In the genomic region with DNA sequence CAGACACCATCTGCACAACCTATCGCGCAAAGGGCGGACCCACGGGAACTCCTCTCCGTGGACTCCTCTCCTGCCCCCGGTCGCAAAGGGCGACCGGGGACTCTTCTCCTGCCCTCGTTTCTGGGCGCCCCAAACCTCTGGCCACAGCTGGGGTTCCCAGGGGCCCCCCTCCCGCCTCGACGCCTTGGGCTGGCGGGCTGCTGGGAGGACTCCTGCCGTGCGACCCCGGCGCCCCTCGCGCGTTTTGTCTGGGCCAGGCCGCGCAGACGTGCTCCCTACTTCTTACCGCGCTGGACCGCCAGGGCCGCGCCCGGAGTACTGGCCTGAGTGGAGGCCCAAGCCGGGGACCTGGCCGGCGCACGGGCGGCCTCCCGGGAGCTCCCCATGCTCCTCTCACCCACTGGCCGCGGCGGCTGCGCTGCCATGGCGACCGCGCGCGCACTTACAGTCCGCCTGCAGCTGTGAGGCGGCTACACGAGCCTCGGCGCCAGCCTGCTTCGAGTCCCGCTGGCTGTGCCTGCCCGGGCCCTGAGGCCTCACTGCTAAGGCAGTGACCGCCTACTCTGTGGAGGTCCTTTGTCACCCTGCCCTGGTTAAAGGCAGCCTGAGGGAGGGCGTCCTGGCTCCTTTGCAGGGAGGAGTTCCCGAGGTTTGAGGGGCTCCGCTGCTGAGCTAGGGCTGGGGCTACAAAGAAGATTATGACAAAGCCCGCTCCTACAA, we compare ENCODE assay signal across 1 cellular context.
A peak's percentile ranks its signal among the peaks of the same experiment; 100 is the strongest.
TF ChIP-seq lines count a peak whose summit lies in the region.

No MANE protein-coding gene starts in this region.

TF ChIP-seq in H1, 55 proteins besides CTCF, POLR2A, EP300 and RAD21:
- TF ChIP-seq RXRA (IDR thresholded peaks at IDR 0.05; ENCODE audit: insufficient read depth, low read depth, low read length) (no peak), KDM4A (IDR thresholded peaks at IDR 0.05; ENCODE audit: low read depth, low read length, severe bottlenecking) (peak; percentile 94), ASH2L (IDR thresholded peaks at IDR 0.05; ENCODE audit: low read length) (peak; percentile 64), RNF2 (IDR thresholded peaks at IDR 0.05; ENCODE audit: borderline replicate concordance, low read depth, low read length, missing control alignments, poor library complexity, severe bottlenecking) (no peak), EZH2 (IDR thresholded peaks at IDR 0.05; ENCODE audit: low read depth, low read length, severe bottlenecking) (no peak), SIN3A (conservative IDR thresholded peaks at IDR 0.05 in 1 of 2, IDR thresholded peaks at IDR 0.05 in 1 of 2; ENCODE audit: low read depth in 1 of 2, low read length in 2 of 2) (peak in 1 of 2 experiments; percentile 71; a peak in 2 of 4 replicates), PHF8 (conservative IDR thresholded peaks at IDR 0.05; ENCODE audit: low read depth, low read length) (peak; percentile 58; the same call in 1 of the 2 replicates)
- TF ChIP-seq, protein P1, sequence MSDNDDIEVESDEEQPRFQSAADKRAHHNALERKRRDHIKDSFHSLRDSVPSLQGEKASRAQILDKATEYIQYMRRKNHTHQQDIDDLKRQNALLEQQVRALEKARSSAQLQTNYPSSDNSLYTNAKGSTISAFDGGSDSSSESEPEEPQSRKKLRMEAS (IDR thresholded peaks at IDR 0.05): peak; percentile 73
- TF ChIP-seq, protein P2, sequence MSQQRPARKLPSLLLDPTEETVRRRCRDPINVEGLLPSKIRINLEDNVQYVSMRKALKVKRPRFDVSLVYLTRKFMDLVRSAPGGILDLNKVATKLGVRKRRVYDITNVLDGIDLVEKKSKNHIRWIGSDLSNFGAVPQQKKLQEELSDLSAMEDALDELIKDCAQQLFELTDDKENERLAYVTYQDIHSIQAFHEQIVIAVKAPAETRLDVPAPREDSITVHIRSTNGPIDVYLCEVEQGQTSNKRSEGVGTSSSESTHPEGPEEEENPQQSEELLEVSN (IDR thresholded peaks at IDR 0.05): peak; percentile 22; the same call in 1 of the 2 replicates
TF ChIP-seq in H1: peak in this region for 6.
